ENCODE assay signal across 1 cellular context in the genomic region with DNA sequence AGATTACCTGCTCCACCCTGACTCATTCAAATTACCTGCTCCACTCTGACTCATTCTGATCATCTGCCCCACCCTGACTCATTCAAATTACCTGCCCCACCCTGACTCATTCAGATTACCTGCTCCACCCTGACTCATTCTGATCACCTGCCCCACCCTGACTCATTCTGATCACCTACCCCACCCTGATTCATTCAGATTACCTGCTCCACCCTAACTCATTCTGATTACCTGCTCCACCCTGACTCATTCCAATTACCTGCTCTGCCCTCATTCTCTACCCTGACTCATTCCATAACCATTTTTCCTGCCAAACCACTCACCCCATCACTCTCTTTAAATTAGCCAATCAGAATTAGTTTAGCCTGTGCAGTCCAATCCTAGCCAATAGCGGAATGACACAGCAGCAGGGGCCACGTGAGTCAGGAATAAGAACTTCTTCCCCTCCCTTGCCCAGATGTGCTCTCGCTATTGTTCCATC.
TF ChIP-seq lines count a peak whose summit lies in the region.

No MANE protein-coding gene starts in this region.

TF ChIP-seq in K562, 482 proteins besides CTCF, POLR2A, EP300 and RAD21:
- TF ChIP-seq, protein P1, sequence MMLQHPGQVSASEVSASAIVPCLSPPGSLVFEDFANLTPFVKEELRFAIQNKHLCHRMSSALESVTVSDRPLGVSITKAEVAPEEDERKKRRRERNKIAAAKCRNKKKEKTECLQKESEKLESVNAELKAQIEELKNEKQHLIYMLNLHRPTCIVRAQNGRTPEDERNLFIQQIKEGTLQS (IDR thresholded peaks at IDR 0.05): 0 out of 2 replicates have a peak, but pooled peaks have one; percentile 20
- TF ChIP-seq, protein P1 (CRISPR knock-in tag; conservative IDR thresholded peaks at IDR 0.05): no peak
- TF ChIP-seq SETDB1 (IDR thresholded peaks at IDR 0.05; ENCODE audit: low read length): no peak
